In the genomic region with DNA sequence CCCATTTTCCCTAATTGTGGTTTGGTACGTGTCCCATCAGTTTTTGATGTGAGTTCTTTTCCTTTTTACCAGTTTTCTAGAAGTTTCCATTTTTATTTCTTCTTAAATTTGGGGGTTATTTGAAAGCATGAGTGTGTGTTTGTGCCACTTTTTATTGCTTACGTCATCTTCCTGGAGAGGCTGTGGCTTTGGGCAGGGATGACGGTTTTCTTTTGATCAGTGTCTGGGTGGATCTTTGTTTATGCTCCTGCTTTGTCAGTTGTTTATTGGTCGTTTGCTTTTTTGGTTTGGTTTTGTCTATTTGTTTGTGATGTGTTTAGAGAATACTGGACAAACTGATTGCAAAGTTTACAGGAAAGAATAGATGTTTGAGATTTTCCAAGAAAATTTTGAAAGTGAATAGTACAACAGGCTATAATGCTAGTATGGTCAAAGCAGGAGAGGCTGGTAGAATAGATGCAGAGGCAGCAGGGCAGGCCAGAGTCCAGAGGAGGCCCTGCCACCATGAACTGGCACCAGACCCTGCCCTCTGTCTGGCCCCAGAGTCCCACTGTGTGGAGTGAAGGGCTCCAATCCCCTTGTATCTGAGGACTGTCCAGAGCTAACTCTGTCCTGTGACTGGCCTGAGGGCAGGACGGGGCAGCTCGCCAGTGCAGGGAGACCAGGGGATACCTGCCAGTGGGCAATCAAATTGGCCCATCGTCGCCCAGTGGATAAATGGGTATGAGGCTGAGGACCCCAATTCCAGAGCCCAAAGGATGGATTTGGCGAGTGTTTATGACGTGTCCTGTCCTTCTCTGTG, we compare ENCODE assay signal across 23 cellular contexts. TPM values are rescaled to one million over a fixed set of nuclear protein-coding genes. Genes with fewer than 3 reads are reported as not detected.
A peak's percentile ranks its signal among the peaks of the same experiment; 100 is the strongest.
DNase-seq lines count a peak whose midpoint lies in the region; ATAC-seq, FAIRE-seq and TF ChIP-seq lines count a peak whose summit lies in the region.
"Had no signal": no experiment of that assay in that cellular context is flagged by ENCODE, and none has a peak within 500 bp of the region (broad histone marks: within the 10 kb centered on the region; RNA-seq: fewer than 3 reads in every experiment).

No MANE protein-coding gene starts in this region.

- no peaks in the 10 kb centered on the region for H3K9me3 ChIP-seq in mesenchymal stem cell (ENCODE audit: control insufficient read depth, low read length)
- H3K9me3 ChIP-seq: colonic mucosa, right lobe of liver had no signal

- 80% methylated on average over 10 of the region's 10 CpGs for WGBS in mesenchymal stem cell

- POLR2A ChIA-PET in activated CD4-positive, alpha-beta memory T cell treated with anti-CD3 and anti-CD28 coated beads, Interleukin-2, amount 10 ng/mL, durations not matched to agents 7 days and 5 days (lab: Charles Lee), result no interaction called here

- peaks cover 8% of the 10 kb centered on the region for H3K27me3 Mint-ChIP-seq in activated naive CD4-positive, alpha-beta T cell treated with anti-CD3 and anti-CD28 coated beads for 36 hours (ENCODE audit: low read depth)
- peaks cover 18% of the 10 kb centered on the region for H3K27me3 Mint-ChIP-seq in activated CD4-positive, alpha-beta memory T cell treated with anti-CD3 and anti-CD28 coated beads, Interleukin-2, amount 10 ng/mL, durations not matched to agents 7 days and 5 days

- TF ChIP-seq CTCF in D721Med (IDR thresholded peaks at IDR 0.05; ENCODE audit: insufficient read depth, missing control alignments), result no peak

- H3K18ac ChIP-seq in mesenchymal stem cell (ENCODE audit: low read depth in 1 of 2, low read length in 2 of 2), result peak overlapping the region in 1 of 2 experiments; percentile 56

- peaks cover 11% of the 10 kb centered on the region for H3K4me1 Mint-ChIP-seq in activated naive CD4-positive, alpha-beta T cell treated with anti-CD3 and anti-CD28 coated beads for 36 hours (ENCODE audit: low read depth)
- peaks cover 19% of the 10 kb centered on the region for H3K4me1 Mint-ChIP-seq in activated CD4-positive, alpha-beta memory T cell treated with anti-CD3 and anti-CD28 coated beads, Interleukin-2, amount 10 ng/mL, durations not matched to agents 7 days and 5 days
- H3K4me1 Mint-ChIP-seq: GM23338 had no signal

- H3K36me3 Mint-ChIP-seq in activated naive CD4-positive, alpha-beta T cell treated with anti-CD3 and anti-CD28 coated beads for 36 hours (ENCODE audit: low read depth), result no peaks in the 10 kb centered on the region
- H3K36me3 Mint-ChIP-seq in activated CD4-positive, alpha-beta memory T cell treated with anti-CD3 and anti-CD28 coated beads, Interleukin-2, amount 10 ng/mL, durations not matched to agents 7 days and 5 days (ENCODE audit: low read depth), result no peaks in the 10 kb centered on the region

- peak overlapping the region; percentile 72 for H4K8ac ChIP-seq in mesenchymal stem cell (ENCODE audit: low read length)

- H2BK15ac ChIP-seq in mesenchymal stem cell (ENCODE audit: low read depth, poor library complexity, severe bottlenecking), result no peak overlapping the region

- no peak for ATAC-seq in GM19467 (IDR thresholded peaks at IDR 0.05; ENCODE audit: unreplicated experiment)
- ATAC-seq: GM23338, left colon, PC-3, SK-N-SH treated with all-trans-retinoic acid at 6 μM for 48 hours had no signal

- H3K9me3 Mint-ChIP-seq in activated naive CD4-positive, alpha-beta T cell treated with anti-CD3 and anti-CD28 coated beads for 36 hours, result peaks cover 2% of the 10 kb centered on the region
- H3K9me3 Mint-ChIP-seq in activated CD4-positive, alpha-beta memory T cell treated with anti-CD3 and anti-CD28 coated beads, Interleukin-2, amount 10 ng/mL, durations not matched to agents 7 days and 5 days, result no peaks in the 10 kb centered on the region
- H3K9me3 Mint-ChIP-seq: GM23338 had no signal

- H3K79me1 ChIP-seq in mesenchymal stem cell (replicated peaks; ENCODE audit: low read length, poor library complexity, severe bottlenecking), result no peaks in the 10 kb centered on the region

- H3K4ac ChIP-seq in mesenchymal stem cell (ENCODE audit: low read depth in 1 of 2, low read length in 2 of 2), result no peak overlapping the region

- CTCF ChIA-PET in activated naive CD4-positive, alpha-beta T cell treated with anti-CD3 and anti-CD28 coated beads for 36 hours (lab: Charles Lee), result no interaction called here
- CTCF ChIA-PET in activated CD4-positive, alpha-beta memory T cell treated with anti-CD3 and anti-CD28 coated beads, Interleukin-2, amount 10 ng/mL, durations not matched to agents 7 days and 5 days (lab: Charles Lee), result interaction anchor here (2.0 kb wide), 1 partner anchor 8 kb away, joined by 8 read pairs; no protein-coding TSS in a partner anchor

- H3K4me3 ChIP-seq in mesenchymal stem cell (ENCODE audit: insufficient read depth in 1 of 2, low read depth in 1 of 2, low read length in 2 of 2), result no peak overlapping the region
- H3K4me3 ChIP-seq: colonic mucosa, GM23338, right lobe of liver had no signal

- no peak overlapping the region for H3K4me3 Mint-ChIP-seq in activated naive CD4-positive, alpha-beta T cell treated with anti-CD3 and anti-CD28 coated beads for 36 hours
- peak overlapping the region; percentile 15 for H3K4me3 Mint-ChIP-seq in activated CD4-positive, alpha-beta memory T cell treated with anti-CD3 and anti-CD28 coated beads, Interleukin-2, amount 10 ng/mL, durations not matched to agents 7 days and 5 days
- H3K4me3 Mint-ChIP-seq: GM23338 had no signal

- no peak overlapping the region for H3K27ac ChIP-seq in mesenchymal stem cell (ENCODE audit: low read length, poor library complexity, severe bottlenecking)
- H3K27ac ChIP-seq: colonic mucosa, right lobe of liver had no signal

- H3K9ac ChIP-seq in mesenchymal stem cell (ENCODE audit: low read length), result peak overlapping the region; percentile 6

- peak overlapping the region in 1 of 2 experiments; percentile 93 for H3K14ac ChIP-seq in mesenchymal stem cell (ENCODE audit: low read length in 2 of 2)

- FAIRE-seq in D721Med (lab: Jason Lieb, UNC), result no peak
- FAIRE-seq: frontal cortex had no signal

- no peaks in the 10 kb centered on the region for H3K36me3 ChIP-seq in mesenchymal stem cell (ENCODE audit: control insufficient read depth in 1 of 2, insufficient read depth in 2 of 2, low read depth in 1 of 2, low read length in 2 of 2)
- H3K36me3 ChIP-seq: colonic mucosa, right lobe of liver had no signal

- H3K27me3 ChIP-seq in mesenchymal stem cell (ENCODE audit: control insufficient read depth in 1 of 2, insufficient read depth in 1 of 2, low read length in 2 of 2), result peaks cover 9 to 34% of the 10 kb centered on the region in 2 experiments
- H3K27me3 ChIP-seq: colonic mucosa, right lobe of liver had no signal

- intact Hi-C loops in activated naive CD4-positive, alpha-beta T cell treated with anti-CD3 and anti-CD28 coated beads for 36 hours (cut with micrococcal nuclease), result no loop called here

- no peak overlapping the region for H2AFZ ChIP-seq in mesenchymal stem cell (ENCODE audit: low read depth, low read length)
- H2AFZ ChIP-seq: GM23338 had no signal

- H2BK5ac ChIP-seq in mesenchymal stem cell (ENCODE audit: low read depth, low read length, poor library complexity, severe bottlenecking), result no peak overlapping the region

- peak overlapping the region; percentile 61 for H4K91ac ChIP-seq in mesenchymal stem cell (ENCODE audit: low read length)

- H3K4me2 ChIP-seq in mesenchymal stem cell (ENCODE audit: low read length, poor library complexity, severe bottlenecking), result no peak overlapping the region
- H3K4me2 ChIP-seq: GM23338 had no signal

- no peak overlapping the region for H3K23ac ChIP-seq in mesenchymal stem cell (ENCODE audit: low read length in 2 of 2)

- no peak overlapping the region for H2AK5ac ChIP-seq in mesenchymal stem cell (ENCODE audit: low read length, severe bottlenecking)

- no peak overlapping the region for H2BK12ac ChIP-seq in mesenchymal stem cell (ENCODE audit: low read length in 2 of 2)

- no peaks in the 10 kb centered on the region for H3K4me1 ChIP-seq in mesenchymal stem cell (ENCODE audit: control insufficient read depth, insufficient read depth, low read depth, low read length)
- H3K4me1 ChIP-seq: colonic mucosa, right lobe of liver had no signal

- no peak overlapping the region for H2BK120ac ChIP-seq in mesenchymal stem cell (ENCODE audit: low read depth, low read length)

- peak; percentile 53 for DNase-seq in activated naive CD4-positive, alpha-beta T cell treated with anti-CD3 and anti-CD28 coated beads for 36 hours
- DNase-seq in activated naive CD4-positive, alpha-beta T cell (lab: John Stamatoyannopoulos, UW), result no peak
- peak; percentile 28 for DNase-seq in ELR (ENCODE audit: low read depth)
- peak; percentile 45 for DNase-seq in activated CD4-positive, alpha-beta memory T cell treated with anti-CD3 and anti-CD28 coated beads, Interleukin-2, amount 10 ng/mL, durations not matched to agents 7 days and 5 days
- no peak for DNase-seq in mesenchymal stem cell
- DNase-seq in D721Med (ENCODE audit: insufficient read length, low spot score), result no peak
- DNase-seq in NCI-H345 (lab: John Stamatoyannopoulos, UW), result no peak
- DNase-seq: ACHN, activated gamma-delta T cell, Calu3, colonic mucosa, KBM-7, left colon, NCI-H1092, NCI-H2081, nucleus accumbens, PC-3, right lobe of liver, substantia nigra had no signal

- H3K27ac Mint-ChIP-seq in activated naive CD4-positive, alpha-beta T cell treated with anti-CD3 and anti-CD28 coated beads for 36 hours, result peak overlapping the region; percentile 48
- H3K27ac Mint-ChIP-seq in activated CD4-positive, alpha-beta memory T cell treated with anti-CD3 and anti-CD28 coated beads, Interleukin-2, amount 10 ng/mL, durations not matched to agents 7 days and 5 days, result peak overlapping the region; percentile 75
- H3K27ac Mint-ChIP-seq: GM23338 had no signal

RNA-seq across cellular contexts. Expression of a gene that starts 23.4 kb away (rescaled TPM):
- total RNA-seq in activated naive CD4-positive, alpha-beta T cell treated with anti-CD3 and anti-CD28 coated beads for 36 hours, result under 1 TPM; 0.35 to 0.60 TPM
- total RNA-seq in activated CD4-positive, alpha-beta memory T cell treated with anti-CD3 and anti-CD28 coated beads, Interleukin-2, amount 10 ng/mL, durations not matched to agents 7 days and 5 days, result 10 to 100 TPM; 32.6 to 34.3 TPM
- polyA plus RNA-seq in mesenchymal stem cell (2013, experiment 1 of 2), result 3.7 TPM
- polyA plus RNA-seq in mesenchymal stem cell (2013, experiment 2 of 2), result 3.7 TPM

Comparison
In these comparisons a context has a peak if more than half of its experiments do, and no peak if none do; other contexts are left out.
1. DNase-seq: peak in activated naive CD4-positive, alpha-beta T cell treated with anti-CD3 and anti-CD28 coated beads for 36 hours (single experiment), ELR (single experiment) and activated CD4-positive, alpha-beta memory T cell treated with anti-CD3 and anti-CD28 coated beads, Interleukin-2, amount 10 ng/mL, durations not matched to agents 7 days and 5 days (single experiment); none in activated naive CD4-positive, alpha-beta T cell (0 of 4), mesenchymal stem cell (single experiment), D721Med (single experiment) and NCI-H345 (single experiment).
2. RNA of a gene that starts 23.4 kb away (total RNA-seq): 32.6 to 34.3 TPM in activated CD4-positive, alpha-beta memory T cell treated with anti-CD3 and anti-CD28 coated beads, Interleukin-2, amount 10 ng/mL, durations not matched to agents 7 days and 5 days; 0.35 to 0.60 TPM in activated naive CD4-positive, alpha-beta T cell treated with anti-CD3 and anti-CD28 coated beads for 36 hours; every median in the first group is over 10 times any median in the second.